13 cellular contexts compared by ENCODE assay signal in the genomic region with DNA sequence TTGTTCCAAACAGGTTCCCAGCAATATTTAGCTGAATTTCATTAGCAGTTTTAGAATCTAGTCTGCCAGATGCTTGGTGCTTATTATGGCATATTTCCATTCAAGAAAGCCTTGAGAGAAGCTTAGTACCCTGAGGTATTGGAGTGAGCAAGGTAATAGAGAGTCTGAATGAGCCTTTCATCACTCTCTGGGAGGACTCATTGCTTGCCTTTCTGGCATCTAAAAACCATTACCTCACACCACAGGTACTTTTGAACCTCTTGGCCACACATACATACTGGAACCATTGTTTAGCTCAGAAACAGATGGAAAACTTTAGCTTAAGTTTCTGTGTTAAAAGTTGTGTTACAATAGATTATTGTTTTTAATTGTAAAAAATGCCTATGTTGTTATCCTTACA.
"Had no signal": no experiment of that assay in that cellular context is flagged by ENCODE, and none has a peak within 500 bp of the region (broad histone marks: within the 10 kb centered on the region; RNA-seq: fewer than 3 reads in every experiment).

No MANE protein-coding gene starts in this region.

- H3K4me1 ChIP-seq: upper lobe of right lung had no signal

- FAIRE-seq: islet of Langerhans had no signal

- ATAC-seq: upper lobe of right lung, WTC11 had no signal

- H3K27ac ChIP-seq: left ventricle myocardium inferior, upper lobe of right lung had no signal

- H3K27me3 ChIP-seq: upper lobe of right lung had no signal

- H3K4me1 Mint-ChIP-seq: activated naive CD8-positive, alpha-beta T cell treated with anti-CD3 and anti-CD28 coated beads, Interleukin-2, amount 10 ng/mL, durations not matched to agents 7 days and 5 days; neural crest cell; WTC11 had no signal

- H3K9me3 ChIP-seq: left ventricle myocardium inferior, upper lobe of right lung had no signal

- H3K9me3 Mint-ChIP-seq: activated naive CD8-positive, alpha-beta T cell treated with anti-CD3 and anti-CD28 coated beads, Interleukin-2, amount 10 ng/mL, durations not matched to agents 7 days and 5 days; neural crest cell; T-helper 1 cell treated with Interleukin-12 subunit alpha and Interleukin-12 subunit beta and Interleukin-4 antibody, amounts not matched to agents 30 μg/mL and 1 μg/mL, for 36 hours; WTC11 had no signal

- H3K36me3 ChIP-seq: left ventricle myocardium inferior, upper lobe of right lung had no signal

- H3K4me3 ChIP-seq: left ventricle myocardium inferior, upper lobe of right lung had no signal

- H3K27ac Mint-ChIP-seq: activated naive CD8-positive, alpha-beta T cell treated with anti-CD3 and anti-CD28 coated beads, Interleukin-2, amount 10 ng/mL, durations not matched to agents 7 days and 5 days; T-helper 1 cell treated with Interleukin-12 subunit alpha and Interleukin-12 subunit beta and Interleukin-4 antibody, amounts not matched to agents 30 μg/mL and 1 μg/mL, for 36 hours; WTC11 had no signal

- DNase-seq: activated naive CD8-positive, alpha-beta T cell treated with anti-CD3 and anti-CD28 coated beads, Interleukin-2, amount 10 ng/mL, durations not matched to agents 7 days and 5 days; activated T-cell treated with anti-CD3 and anti-CD28 coated beads, Interleukin-2, amount 50 U/mL, for 48 hours; anterior cingulate cortex; foreskin melanocyte; head of caudate nucleus; left ventricle myocardium inferior; stimulated activated CD4-positive, alpha-beta T cell treated with anti-CD3 and anti-CD28 coated beads, Interleukin-12 subunit alpha, Interleukin-12 subunit beta, amount 100 ng/mL, for 4 hours; stimulated activated naive CD4-positive, alpha-beta T cell; upper lobe of right lung had no signal

- H3K4me3 Mint-ChIP-seq: activated naive CD8-positive, alpha-beta T cell treated with anti-CD3 and anti-CD28 coated beads, Interleukin-2, amount 10 ng/mL, durations not matched to agents 7 days and 5 days; neural crest cell; T-helper 1 cell treated with Interleukin-12 subunit alpha and Interleukin-12 subunit beta and Interleukin-4 antibody, amounts not matched to agents 30 μg/mL and 1 μg/mL, for 36 hours; WTC11 had no signal

- H3K36me3 Mint-ChIP-seq: activated naive CD8-positive, alpha-beta T cell treated with anti-CD3 and anti-CD28 coated beads, Interleukin-2, amount 10 ng/mL, durations not matched to agents 7 days and 5 days; WTC11 had no signal
